In the genomic region with DNA sequence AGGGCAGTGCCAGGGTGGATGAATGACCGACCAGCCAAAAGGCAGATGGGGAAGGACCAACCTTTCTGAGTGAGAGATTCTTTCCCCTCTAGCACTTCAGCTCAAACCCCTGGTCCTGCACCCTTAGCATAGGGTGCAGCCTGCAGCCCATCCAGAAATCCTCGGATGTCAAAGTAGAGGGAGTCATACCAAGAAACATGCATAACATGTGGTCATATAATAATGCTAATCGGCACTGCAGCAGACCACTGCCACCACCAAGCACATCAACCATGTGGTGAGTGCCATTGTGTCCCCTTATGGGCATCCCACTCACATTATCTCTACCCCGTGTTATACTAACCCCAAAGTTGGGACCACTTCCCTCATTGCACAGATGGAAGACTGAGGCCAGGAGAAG, we compare ENCODE assay signal across 12 cellular contexts. TPM values are rescaled to one million over a fixed set of nuclear protein-coding genes. Genes with fewer than 3 reads are reported as not detected.
A peak's percentile ranks its signal among the peaks of the same experiment; 100 is the strongest.
DNase-seq lines count a peak whose midpoint lies in the region; FAIRE-seq and TF ChIP-seq lines count a peak whose summit lies in the region.
"Had no signal": no experiment of that assay in that cellular context is flagged by ENCODE, and none has a peak within 500 bp of the region (broad histone marks: within the 10 kb centered on the region; RNA-seq: fewer than 3 reads in every experiment).

No MANE protein-coding gene starts in this region.

- H3K4me1 ChIP-seq in keratinocyte (ENCODE audit: control insufficient read depth, extremely low read depth, insufficient read depth, low read length) (peaks cover 17% of the 10 kb centered on the region), skeletal muscle tissue (ENCODE audit: control insufficient read depth in 3 of 3, insufficient read depth in 3 of 3, low read length in 3 of 3) (peaks cover 92 to 97% (median 92%) of the 10 kb centered on the region in 3 donors)

- H3K79me2 ChIP-seq in keratinocyte (ENCODE audit: control insufficient read depth, insufficient read depth, low read length) = no peaks in the 10 kb centered on the region

- DNase-seq in ELR (ENCODE audit: low read depth) = peak; percentile 55
- no peak for DNase-seq in keratinocyte (ENCODE audit: low read depth, low spot score)
- no peak for DNase-seq in GM19238 (ENCODE audit: insufficient read length, low spot score)
- no peak for DNase-seq in GF-D8 (lab: John Stamatoyannopoulos, UW)
- no peak for DNase-seq in activated effector memory CD4-positive, alpha-beta T cell treated with Interleukin-2 at 50 U/mL for 16 hours
- DNase-seq in activated T-cell treated with anti-CD3 and anti-CD28 coated beads, Interleukin-2, amount 50 U/mL, for 48 hours = no peak
- DNase-seq: amniotic stem cell; stimulated activated CD4-positive, alpha-beta T cell treated with anti-CD3 and anti-CD28 coated beads, Interleukin-2, amount 100 ng/mL, for 48 hours; stimulated activated naive CD8-positive, alpha-beta T cell treated with anti-CD3 and anti-CD28 coated beads, Interleukin-15, amount 100 ng/mL, for 72 hours; T-helper 9 cell had no signal

- H3K36me3 ChIP-seq in keratinocyte (ENCODE audit: control insufficient read depth in 2 of 2, extremely low read depth in 1 of 2, insufficient read depth in 2 of 2, low read length in 2 of 2) = no peaks in the 10 kb centered on the region
- peaks cover 0 to 23% (median 6%) of the 10 kb centered on the region in 3 donors for H3K36me3 ChIP-seq in skeletal muscle tissue (ENCODE audit: control insufficient read depth in 3 of 3, insufficient read depth in 3 of 3, low read length in 3 of 3)

- H3K4me2 ChIP-seq in keratinocyte (ENCODE audit: control insufficient read depth, extremely low read depth, insufficient read depth, low read depth, low read length) = peak overlapping the region; percentile 25

- H3K9me1 ChIP-seq in keratinocyte (ENCODE audit: control insufficient read depth, extremely low read depth, insufficient read depth, low read length) = no peaks in the 10 kb centered on the region

- dilution Hi-C loops in keratinocyte (cut with MboI; ENCODE audit: extremely low pct_ligation_motif_present, low sequenced_read_pairs) = no loop called here

- peaks cover 84% of the 10 kb centered on the region for H3K27me3 ChIP-seq in keratinocyte (ENCODE audit: control insufficient read depth, extremely low read depth, insufficient read depth, low read length)
- H3K27me3 ChIP-seq in skeletal muscle tissue (ENCODE audit: control insufficient read depth in 3 of 3, insufficient read depth in 3 of 3, low read length in 3 of 3) = no peaks in the 10 kb centered on the region

- H4K20me1 ChIP-seq in keratinocyte (ENCODE audit: control insufficient read depth, extremely low read depth, insufficient read depth, low read length) = no peaks in the 10 kb centered on the region

- TF ChIP-seq CTCF in keratinocyte (optimal IDR thresholded peaks at IDR 0.05 in 1 of 3, IDR thresholded peaks at IDR 0.05 in 1 of 3, conservative IDR thresholded peaks at IDR 0.05 in 1 of 3; ENCODE audit: extremely low read depth in 1 of 3, insufficient read depth in 2 of 3, low read length in 3 of 3) = no peak

- H3K4me3 ChIP-seq in keratinocyte (ENCODE audit: control insufficient read depth in 2 of 3, extremely low read depth in 1 of 3, insufficient read depth in 2 of 3, low read depth in 1 of 3, low read length in 3 of 3) (no peak overlapping the region), skeletal muscle tissue (ENCODE audit: low read length in 3 of 3) (peak overlapping the region; percentile 59 to 66 (median 62))

- peak; percentile 46 for FAIRE-seq in keratinocyte (lab: Jason Lieb, UNC)

- H3K9ac ChIP-seq in keratinocyte (ENCODE audit: control insufficient read depth, extremely low read depth, insufficient read depth, low read length) (no peak overlapping the region), skeletal muscle tissue (ENCODE audit: low read depth in 1 of 3, low read length in 3 of 3) (peak overlapping the region; percentile 60 to 75 (median 63))

- H2AFZ ChIP-seq in keratinocyte (ENCODE audit: control insufficient read depth, low read length) = no peak overlapping the region

- H3K9me3 ChIP-seq in keratinocyte (ENCODE audit: control insufficient read depth, low read depth, low read length) = no peaks in the 10 kb centered on the region
- H3K9me3 ChIP-seq in skeletal muscle tissue (ENCODE audit: control insufficient read depth in 3 of 3, low read length in 3 of 3) = no peaks in the 10 kb centered on the region

- H3K27ac ChIP-seq in angular gyrus (ENCODE audit: low read depth, low read length) (peak overlapping the region; percentile 79), keratinocyte (ENCODE audit: control insufficient read depth, insufficient read depth, low read length) (no peak overlapping the region), skeletal muscle tissue (ENCODE audit: low read depth, low read length) (peak overlapping the region; percentile 96)

RNA-seq across cellular contexts. Expression of gene ATOH8, which starts 17.7 kb away (rescaled TPM):
- polyA plus RNA-seq in keratinocyte = not detected in 3 replicates
- not detected for polyA plus RNA-seq in keratinocyte (2011; ENCODE audit: low read depth)
- not detected in 2 replicates for polyA plus RNA-seq in keratinocyte (2011; cell fraction: cytosol; rRNA removed)
- polyA plus RNA-seq in keratinocyte (2011; cell fraction: nucleus; rRNA removed) = not detected in 2 replicates
- not detected in 2 replicates for polyA plus RNA-seq in keratinocyte (2012; ENCODE audit: low replicate concordance)
- not detected in 3 replicates for polyA minus RNA-seq in keratinocyte
- not detected for polyA minus RNA-seq in keratinocyte (2011; cell fraction: cytosol; rRNA and poly(A)+ RNA removed)
- polyA minus RNA-seq in keratinocyte (2011; cell fraction: nucleus; rRNA and poly(A)+ RNA removed) = not detected in 2 replicates
- total RNA-seq in skeletal muscle tissue = 8.4 TPM

Comparison
In these comparisons a context has a peak if more than half of its experiments do, and no peak if none do; other contexts are left out.
1. H3K4me3 ChIP-seq: peak in skeletal muscle tissue (3 of 3); none in keratinocyte (0 of 3).